1 cellular context compared by ENCODE assay signal in the genomic region with DNA sequence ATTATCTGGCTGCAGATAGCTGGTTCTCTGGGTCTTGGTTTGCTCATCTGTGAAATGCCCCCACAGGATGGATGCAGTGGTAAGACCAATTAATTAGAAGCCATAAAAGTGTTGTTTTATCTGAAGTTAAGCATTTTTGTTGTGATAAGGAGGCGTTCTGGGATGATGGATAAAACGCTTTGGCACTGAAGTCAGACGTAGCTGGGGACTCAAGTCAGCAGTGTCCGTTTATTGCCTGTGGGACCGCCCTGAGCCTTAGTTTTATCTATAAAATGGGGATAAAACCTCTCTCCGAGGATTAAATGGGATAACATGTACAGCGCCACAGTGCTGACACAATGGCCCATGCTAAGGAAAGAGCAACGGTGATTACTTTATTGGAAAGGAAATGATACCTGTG.
TF ChIP-seq lines count a peak whose summit lies in the region.

No MANE protein-coding gene starts in this region.

TF ChIP-seq in HEK293, 187 proteins besides CTCF, POLR2A, EP300 and RAD21 (continued from another document and continues in another):
- TF ChIP-seq, protein P1, sequence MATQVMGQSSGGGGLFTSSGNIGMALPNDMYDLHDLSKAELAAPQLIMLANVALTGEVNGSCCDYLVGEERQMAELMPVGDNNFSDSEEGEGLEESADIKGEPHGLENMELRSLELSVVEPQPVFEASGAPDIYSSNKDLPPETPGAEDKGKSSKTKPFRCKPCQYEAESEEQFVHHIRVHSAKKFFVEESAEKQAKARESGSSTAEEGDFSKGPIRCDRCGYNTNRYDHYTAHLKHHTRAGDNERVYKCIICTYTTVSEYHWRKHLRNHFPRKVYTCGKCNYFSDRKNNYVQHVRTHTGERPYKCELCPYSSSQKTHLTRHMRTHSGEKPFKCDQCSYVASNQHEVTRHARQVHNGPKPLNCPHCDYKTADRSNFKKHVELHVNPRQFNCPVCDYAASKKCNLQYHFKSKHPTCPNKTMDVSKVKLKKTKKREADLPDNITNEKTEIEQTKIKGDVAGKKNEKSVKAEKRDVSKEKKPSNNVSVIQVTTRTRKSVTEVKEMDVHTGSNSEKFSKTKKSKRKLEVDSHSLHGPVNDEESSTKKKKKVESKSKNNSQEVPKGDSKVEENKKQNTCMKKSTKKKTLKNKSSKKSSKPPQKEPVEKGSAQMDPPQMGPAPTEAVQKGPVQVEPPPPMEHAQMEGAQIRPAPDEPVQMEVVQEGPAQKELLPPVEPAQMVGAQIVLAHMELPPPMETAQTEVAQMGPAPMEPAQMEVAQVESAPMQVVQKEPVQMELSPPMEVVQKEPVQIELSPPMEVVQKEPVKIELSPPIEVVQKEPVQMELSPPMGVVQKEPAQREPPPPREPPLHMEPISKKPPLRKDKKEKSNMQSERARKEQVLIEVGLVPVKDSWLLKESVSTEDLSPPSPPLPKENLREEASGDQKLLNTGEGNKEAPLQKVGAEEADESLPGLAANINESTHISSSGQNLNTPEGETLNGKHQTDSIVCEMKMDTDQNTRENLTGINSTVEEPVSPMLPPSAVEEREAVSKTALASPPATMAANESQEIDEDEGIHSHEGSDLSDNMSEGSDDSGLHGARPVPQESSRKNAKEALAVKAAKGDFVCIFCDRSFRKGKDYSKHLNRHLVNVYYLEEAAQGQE (tag by site-specific recombination; IDR thresholded peaks at IDR 0.05): no peak
- TF ChIP-seq, protein P2, sequence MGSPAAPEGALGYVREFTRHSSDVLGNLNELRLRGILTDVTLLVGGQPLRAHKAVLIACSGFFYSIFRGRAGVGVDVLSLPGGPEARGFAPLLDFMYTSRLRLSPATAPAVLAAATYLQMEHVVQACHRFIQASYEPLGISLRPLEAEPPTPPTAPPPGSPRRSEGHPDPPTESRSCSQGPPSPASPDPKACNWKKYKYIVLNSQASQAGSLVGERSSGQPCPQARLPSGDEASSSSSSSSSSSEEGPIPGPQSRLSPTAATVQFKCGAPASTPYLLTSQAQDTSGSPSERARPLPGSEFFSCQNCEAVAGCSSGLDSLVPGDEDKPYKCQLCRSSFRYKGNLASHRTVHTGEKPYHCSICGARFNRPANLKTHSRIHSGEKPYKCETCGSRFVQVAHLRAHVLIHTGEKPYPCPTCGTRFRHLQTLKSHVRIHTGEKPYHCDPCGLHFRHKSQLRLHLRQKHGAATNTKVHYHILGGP (tag by site-specific recombination; IDR thresholded peaks at IDR 0.05): no peak
- no peak for TF ChIP-seq ZNF350 (tag by site-specific recombination; IDR thresholded peaks at IDR 0.05)
- no peak for TF ChIP-seq ZNF76 (tag by site-specific recombination; IDR thresholded peaks at IDR 0.05; ENCODE audit: borderline replicate concordance, low read depth)
- TF ChIP-seq, protein P3, sequence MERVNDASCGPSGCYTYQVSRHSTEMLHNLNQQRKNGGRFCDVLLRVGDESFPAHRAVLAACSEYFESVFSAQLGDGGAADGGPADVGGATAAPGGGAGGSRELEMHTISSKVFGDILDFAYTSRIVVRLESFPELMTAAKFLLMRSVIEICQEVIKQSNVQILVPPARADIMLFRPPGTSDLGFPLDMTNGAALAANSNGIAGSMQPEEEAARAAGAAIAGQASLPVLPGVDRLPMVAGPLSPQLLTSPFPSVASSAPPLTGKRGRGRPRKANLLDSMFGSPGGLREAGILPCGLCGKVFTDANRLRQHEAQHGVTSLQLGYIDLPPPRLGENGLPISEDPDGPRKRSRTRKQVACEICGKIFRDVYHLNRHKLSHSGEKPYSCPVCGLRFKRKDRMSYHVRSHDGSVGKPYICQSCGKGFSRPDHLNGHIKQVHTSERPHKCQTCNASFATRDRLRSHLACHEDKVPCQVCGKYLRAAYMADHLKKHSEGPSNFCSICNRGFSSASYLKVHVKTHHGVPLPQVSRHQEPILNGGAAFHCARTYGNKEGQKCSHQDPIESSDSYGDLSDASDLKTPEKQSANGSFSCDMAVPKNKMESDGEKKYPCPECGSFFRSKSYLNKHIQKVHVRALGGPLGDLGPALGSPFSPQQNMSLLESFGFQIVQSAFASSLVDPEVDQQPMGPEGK (tag by site-specific recombination; IDR thresholded peaks at IDR 0.05): no peak; the same call in 1 of the 2 replicates
- no peak for TF ChIP-seq ZBTB6 (tag by site-specific recombination; IDR thresholded peaks at IDR 0.05)
- no peak for TF ChIP-seq BCL11A (tag by site-specific recombination; IDR thresholded peaks at IDR 0.05; ENCODE audit: low read depth)
- TF ChIP-seq ZBTB8A (tag by site-specific recombination; IDR thresholded peaks at IDR 0.05): no peak
- peak; percentile 20; the same call in 1 of the 2 replicates for TF ChIP-seq ZBTB20 (tag by site-specific recombination; IDR thresholded peaks at IDR 0.05)
- TF ChIP-seq, protein P4, sequence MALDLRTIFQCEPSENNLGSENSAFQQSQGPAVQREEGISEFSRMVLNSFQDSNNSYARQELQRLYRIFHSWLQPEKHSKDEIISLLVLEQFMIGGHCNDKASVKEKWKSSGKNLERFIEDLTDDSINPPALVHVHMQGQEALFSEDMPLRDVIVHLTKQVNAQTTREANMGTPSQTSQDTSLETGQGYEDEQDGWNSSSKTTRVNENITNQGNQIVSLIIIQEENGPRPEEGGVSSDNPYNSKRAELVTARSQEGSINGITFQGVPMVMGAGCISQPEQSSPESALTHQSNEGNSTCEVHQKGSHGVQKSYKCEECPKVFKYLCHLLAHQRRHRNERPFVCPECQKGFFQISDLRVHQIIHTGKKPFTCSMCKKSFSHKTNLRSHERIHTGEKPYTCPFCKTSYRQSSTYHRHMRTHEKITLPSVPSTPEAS (tag by site-specific recombination; IDR thresholded peaks at IDR 0.05): no peak
- no peak for TF ChIP-seq ZNF624 (tag by site-specific recombination; IDR thresholded peaks at IDR 0.05)
- TF ChIP-seq, protein P5, sequence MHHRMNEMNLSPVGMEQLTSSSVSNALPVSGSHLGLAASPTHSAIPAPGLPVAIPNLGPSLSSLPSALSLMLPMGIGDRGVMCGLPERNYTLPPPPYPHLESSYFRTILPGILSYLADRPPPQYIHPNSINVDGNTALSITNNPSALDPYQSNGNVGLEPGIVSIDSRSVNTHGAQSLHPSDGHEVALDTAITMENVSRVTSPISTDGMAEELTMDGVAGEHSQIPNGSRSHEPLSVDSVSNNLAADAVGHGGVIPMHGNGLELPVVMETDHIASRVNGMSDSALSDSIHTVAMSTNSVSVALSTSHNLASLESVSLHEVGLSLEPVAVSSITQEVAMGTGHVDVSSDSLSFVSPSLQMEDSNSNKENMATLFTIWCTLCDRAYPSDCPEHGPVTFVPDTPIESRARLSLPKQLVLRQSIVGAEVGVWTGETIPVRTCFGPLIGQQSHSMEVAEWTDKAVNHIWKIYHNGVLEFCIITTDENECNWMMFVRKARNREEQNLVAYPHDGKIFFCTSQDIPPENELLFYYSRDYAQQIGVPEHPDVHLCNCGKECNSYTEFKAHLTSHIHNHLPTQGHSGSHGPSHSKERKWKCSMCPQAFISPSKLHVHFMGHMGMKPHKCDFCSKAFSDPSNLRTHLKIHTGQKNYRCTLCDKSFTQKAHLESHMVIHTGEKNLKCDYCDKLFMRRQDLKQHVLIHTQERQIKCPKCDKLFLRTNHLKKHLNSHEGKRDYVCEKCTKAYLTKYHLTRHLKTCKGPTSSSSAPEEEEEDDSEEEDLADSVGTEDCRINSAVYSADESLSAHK (tag by site-specific recombination; IDR thresholded peaks at IDR 0.05): 0 out of 2 replicates have a peak, but pooled peaks have one; percentile 32
- TF ChIP-seq ATF2 (tag by site-specific recombination; IDR thresholded peaks at IDR 0.05; ENCODE audit: low read depth): no peak
- TF ChIP-seq ZBTB26 (tag by site-specific recombination; optimal IDR thresholded peaks at IDR 0.05): no peak
- TF ChIP-seq ZNF140 (tag by site-specific recombination; IDR thresholded peaks at IDR 0.05): no peak
- no peak for TF ChIP-seq ZNF175 (tag by site-specific recombination; IDR thresholded peaks at IDR 0.05)
- 0 out of 2 replicates have a peak, but pooled peaks have one; percentile 27 for TF ChIP-seq SCRT1 (tag by site-specific recombination; IDR thresholded peaks at IDR 0.05; ENCODE audit: borderline replicate concordance)
- TF ChIP-seq RBAK (tag by site-specific recombination; IDR thresholded peaks at IDR 0.05): no peak
- TF ChIP-seq EGR2 (tag by site-specific recombination; IDR thresholded peaks at IDR 0.05; ENCODE audit: low read depth): no peak
- no peak for TF ChIP-seq ZNF324 (tag by site-specific recombination; IDR thresholded peaks at IDR 0.05)
- no peak for TF ChIP-seq ZBTB21 (tag by site-specific recombination; IDR thresholded peaks at IDR 0.05)
- peak; percentile 85 for TF ChIP-seq ZNF692 (tag by site-specific recombination; IDR thresholded peaks at IDR 0.05)
- no peak for TF ChIP-seq ZNF112 (tag by site-specific recombination; IDR thresholded peaks at IDR 0.05)
- TF ChIP-seq ZSCAN16 (tag by site-specific recombination; IDR thresholded peaks at IDR 0.05): no peak
- TF ChIP-seq, protein P6, sequence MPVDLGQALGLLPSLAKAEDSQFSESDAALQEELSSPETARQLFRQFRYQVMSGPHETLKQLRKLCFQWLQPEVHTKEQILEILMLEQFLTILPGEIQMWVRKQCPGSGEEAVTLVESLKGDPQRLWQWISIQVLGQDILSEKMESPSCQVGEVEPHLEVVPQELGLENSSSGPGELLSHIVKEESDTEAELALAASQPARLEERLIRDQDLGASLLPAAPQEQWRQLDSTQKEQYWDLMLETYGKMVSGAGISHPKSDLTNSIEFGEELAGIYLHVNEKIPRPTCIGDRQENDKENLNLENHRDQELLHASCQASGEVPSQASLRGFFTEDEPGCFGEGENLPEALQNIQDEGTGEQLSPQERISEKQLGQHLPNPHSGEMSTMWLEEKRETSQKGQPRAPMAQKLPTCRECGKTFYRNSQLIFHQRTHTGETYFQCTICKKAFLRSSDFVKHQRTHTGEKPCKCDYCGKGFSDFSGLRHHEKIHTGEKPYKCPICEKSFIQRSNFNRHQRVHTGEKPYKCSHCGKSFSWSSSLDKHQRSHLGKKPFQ (tag by site-specific recombination; IDR thresholded peaks at IDR 0.05): 0 out of 2 replicates have a peak, but pooled peaks have one; percentile 25
- TF ChIP-seq GLI4 (tag by site-specific recombination; IDR thresholded peaks at IDR 0.05): no peak
- TF ChIP-seq KLF7 (tag by site-specific recombination; IDR thresholded peaks at IDR 0.05; ENCODE audit: borderline replicate concordance): no peak
- no peak for TF ChIP-seq PBX3 (CRISPR knock-in tag; IDR thresholded peaks at IDR 0.05)
- no peak for TF ChIP-seq ZNF404 (tag by site-specific recombination; IDR thresholded peaks at IDR 0.05)
- TF ChIP-seq HOXD13 (CRISPR knock-in tag; IDR thresholded peaks at IDR 0.05; ENCODE audit: borderline replicate concordance): no peak
- TF ChIP-seq, protein P7, sequence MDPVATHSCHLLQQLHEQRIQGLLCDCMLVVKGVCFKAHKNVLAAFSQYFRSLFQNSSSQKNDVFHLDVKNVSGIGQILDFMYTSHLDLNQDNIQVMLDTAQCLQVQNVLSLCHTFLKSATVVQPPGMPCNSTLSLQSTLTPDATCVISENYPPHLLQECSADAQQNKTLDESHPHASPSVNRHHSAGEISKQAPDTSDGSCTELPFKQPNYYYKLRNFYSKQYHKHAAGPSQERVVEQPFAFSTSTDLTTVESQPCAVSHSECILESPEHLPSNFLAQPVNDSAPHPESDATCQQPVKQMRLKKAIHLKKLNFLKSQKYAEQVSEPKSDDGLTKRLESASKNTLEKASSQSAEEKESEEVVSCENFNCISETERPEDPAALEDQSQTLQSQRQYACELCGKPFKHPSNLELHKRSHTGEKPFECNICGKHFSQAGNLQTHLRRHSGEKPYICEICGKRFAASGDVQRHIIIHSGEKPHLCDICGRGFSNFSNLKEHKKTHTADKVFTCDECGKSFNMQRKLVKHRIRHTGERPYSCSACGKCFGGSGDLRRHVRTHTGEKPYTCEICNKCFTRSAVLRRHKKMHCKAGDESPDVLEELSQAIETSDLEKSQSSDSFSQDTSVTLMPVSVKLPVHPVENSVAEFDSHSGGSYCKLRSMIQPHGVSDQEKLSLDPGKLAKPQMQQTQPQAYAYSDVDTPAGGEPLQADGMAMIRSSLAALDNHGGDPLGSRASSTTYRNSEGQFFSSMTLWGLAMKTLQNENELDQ (tag by site-specific recombination; IDR thresholded peaks at IDR 0.05; ENCODE audit: low read depth): no peak
